Comparison of ENCODE assay signal across 29 cellular contexts in the genomic region with DNA sequence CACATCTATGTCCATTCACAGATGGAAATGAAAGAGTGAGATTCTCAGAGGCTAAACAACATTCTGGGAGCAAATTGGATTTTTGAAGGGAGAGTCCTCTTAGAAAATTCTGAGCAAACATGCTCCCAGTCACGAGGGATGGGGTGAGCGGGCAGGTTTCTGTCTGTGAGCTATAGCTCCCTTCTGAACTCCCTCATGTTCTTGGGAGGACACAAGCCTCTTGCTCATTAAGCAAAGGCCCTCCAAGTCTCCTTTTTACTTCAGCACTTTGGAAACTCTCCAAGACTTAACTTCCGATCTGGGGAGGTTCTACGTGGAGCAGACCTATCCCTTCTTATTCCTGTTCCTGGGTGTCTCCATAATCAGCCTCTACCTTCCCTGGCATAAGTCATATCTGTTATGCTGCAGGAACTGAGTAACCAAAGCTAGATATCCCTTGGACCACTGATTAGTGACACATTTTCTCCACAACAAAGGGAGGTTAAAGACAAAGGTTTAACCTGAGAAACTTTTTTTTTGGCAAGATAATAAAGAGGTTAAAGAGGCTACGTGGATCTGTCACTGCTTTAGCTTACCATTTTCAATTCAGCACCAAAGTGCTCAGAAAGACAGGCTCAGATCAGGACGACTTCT.
"Had no signal": no experiment of that assay in that cellular context is flagged by ENCODE, and none has a peak within 500 bp of the region (broad histone marks: within the 10 kb centered on the region; RNA-seq: fewer than 3 reads in every experiment).

No MANE protein-coding gene starts in this region.

- H3K4me1 Mint-ChIP-seq: stimulated activated naive CD8-positive, alpha-beta T cell treated with anti-CD3 and anti-CD28 coated beads, Interleukin-15, amount 100 ng/mL, for 72 hours had no signal

- H3K9me3 ChIP-seq: lower lobe of right lung, prostate gland, right atrium auricular region, suprapubic skin, transverse colon had no signal

- H3K79me2 ChIP-seq: parathyroid adenoma had no signal

- H3K4me2 ChIP-seq: smooth muscle cell had no signal

- H3K4me3 Mint-ChIP-seq: immature natural killer cell; natural killer cell; stimulated activated naive CD8-positive, alpha-beta T cell treated with anti-CD3 and anti-CD28 coated beads, Interleukin-15, amount 100 ng/mL, for 72 hours had no signal

- ATAC-seq: esophagus mucosa; foreskin keratinocyte; left colon; left ventricle myocardium superior; lower lobe of right lung; natural killer cell; sciatic nerve; stimulated activated naive CD8-positive, alpha-beta T cell treated with anti-CD3 and anti-CD28 coated beads, Interleukin-15, amount 100 ng/mL, for 72 hours had no signal

- H3K9ac ChIP-seq: parathyroid adenoma had no signal

- H3K27ac Mint-ChIP-seq: natural killer cell had no signal

- H3K36me3 Mint-ChIP-seq: natural killer cell had no signal

- H3K36me3 ChIP-seq: lower lobe of right lung, prostate gland, right atrium auricular region, transverse colon had no signal

- H2AFZ ChIP-seq: parathyroid adenoma had no signal

- H3K4me3 ChIP-seq: dorsolateral prefrontal cortex, lower lobe of right lung, prostate gland, right atrium auricular region, smooth muscle cell, suprapubic skin, transverse colon had no signal

- H3K4me1 ChIP-seq: foreskin keratinocyte, prostate gland had no signal

- H3K27me3 ChIP-seq: dorsolateral prefrontal cortex, foreskin keratinocyte, right atrium auricular region, suprapubic skin, transverse colon had no signal

- H3K27ac ChIP-seq: dorsolateral prefrontal cortex, epithelial cell of prostate, foreskin keratinocyte, lower lobe of right lung, parathyroid adenoma, prostate gland, right atrium auricular region, suprapubic skin, transverse colon had no signal

- DNase-seq: cerebellar nuclear complex; cortex of kidney; dorsolateral prefrontal cortex; effector CD4-positive, alpha-beta T cell; foreskin keratinocyte; glutamatergic neuron; hypothalamus; immature natural killer cell; islet precursor cell; kidney glomerular epithelial cell; left colon; left ventricle myocardium superior; lower lobe of right lung; natural killer cell; stimulated activated CD4-positive, alpha-beta T cell treated with anti-CD3 and anti-CD28 coated beads, Interleukin-12 subunit alpha, Interleukin-12 subunit beta, amount 100 ng/mL, for 4 hours; stimulated activated CD4-positive, alpha-beta T cell treated with anti-CD3 and anti-CD28 coated beads, Interleukin-1b, Interleukin-23, amount 100 ng/mL, for 48 hours; stimulated activated CD4-positive, alpha-beta T cell treated with anti-CD3 and anti-CD28 coated beads, Interleukin-4, amount 100 ng/mL, for 1 hour; stimulated activated CD8-positive, alpha-beta memory T cell treated with anti-CD3 and anti-CD28 coated beads, Interleukin-4, amount 100 ng/mL, for 48 hours; stimulated activated naive CD4-positive, alpha-beta T cell; stimulated activated naive CD8-positive, alpha-beta T cell treated with anti-CD3 and anti-CD28 coated beads, Interleukin-15, amount 100 ng/mL, for 72 hours; transverse colon had no signal

- H3K27me3 Mint-ChIP-seq: stimulated activated naive CD8-positive, alpha-beta T cell treated with anti-CD3 and anti-CD28 coated beads, Interleukin-15, amount 100 ng/mL, for 72 hours had no signal

- H3K9me3 Mint-ChIP-seq: immature natural killer cell; natural killer cell; stimulated activated naive CD8-positive, alpha-beta T cell treated with anti-CD3 and anti-CD28 coated beads, Interleukin-15, amount 100 ng/mL, for 72 hours had no signal
